In genomic region chr5:170552486-170553122, GRCh38 we compare ENCODE assay signal across 9 cellular contexts. TPM values are rescaled to one million over a fixed set of nuclear protein-coding genes. Genes with fewer than 3 reads are reported as not detected.
DNase-seq lines count a peak whose midpoint lies in the region; ATAC-seq, FAIRE-seq and TF ChIP-seq lines count a peak whose summit lies in the region.
"Had no signal": no experiment of that assay in that cellular context is flagged by ENCODE, and none has a peak within 500 bp of the region (broad histone marks: within the 10 kb centered on the region; RNA-seq: fewer than 3 reads in every experiment).

No MANE protein-coding gene starts in this region.

- peak overlapping the region in 3 of 10 experiments; percentile 8 to 30 (median 28); a peak in 3 of 20 replicates for H3K4me3 ChIP-seq in BLaER1 treated with 17β-estradiol and CSF1 and Interleukin-3, amounts not matched to agents 10 nM and 100 nM
- H3K4me3 ChIP-seq in foreskin fibroblast (ENCODE audit: low read depth in 1 of 2, low read length in 2 of 2): no peak overlapping the region

- no peaks in the 10 kb centered on the region for H3K4me1 Mint-ChIP-seq in neural crest cell
- no peaks in the 10 kb centered on the region for H3K4me1 Mint-ChIP-seq in naive thymus-derived CD8-positive, alpha-beta T cell

- H3K27me3 Mint-ChIP-seq in neural crest cell (ENCODE audit: low read depth): no peaks in the 10 kb centered on the region
- H3K27me3 Mint-ChIP-seq in naive thymus-derived CD8-positive, alpha-beta T cell: peaks cover 9 to 26% (median 12%) of the 10 kb centered on the region in 5 donors

- POLR2A ChIA-PET in naive thymus-derived CD8-positive, alpha-beta T cell (lab: Charles Lee): no interaction called here

- no peak for FAIRE-seq in RCC 7860 (lab: Jason Lieb, UNC)

- no peak for ATAC-seq in naive thymus-derived CD8-positive, alpha-beta T cell
- ATAC-seq in GM21423 (IDR thresholded peaks at IDR 0.05; ENCODE audit: unreplicated experiment): no peak

- no peak overlapping the region for H3K27ac Mint-ChIP-seq in neural crest cell (ENCODE audit: unreplicated experiment)
- H3K27ac Mint-ChIP-seq in naive thymus-derived CD8-positive, alpha-beta T cell: no peak overlapping the region

- H3K4me1 ChIP-seq in BLaER1 treated with 17β-estradiol and CSF1 and Interleukin-3, amounts not matched to agents 10 nM and 100 nM: peaks cover 14 to 28% (median 24%) of the 10 kb centered on the region in 10 experiments

- no peaks in the 10 kb centered on the region for H3K9me3 ChIP-seq in BLaER1 treated with 17β-estradiol and CSF1 and Interleukin-3, amounts not matched to agents 10 nM and 100 nM (replicated peaks in 1 of 11)

- H3K4me2 ChIP-seq in BLaER1 treated with 17β-estradiol and CSF1 and Interleukin-3, amounts not matched to agents 10 nM and 100 nM: peak overlapping the region; percentile 64 to 95 (median 85)

- no peak overlapping the region for H3K27ac ChIP-seq in BLaER1 treated with 17β-estradiol and CSF1 and Interleukin-3, amounts not matched to agents 10 nM and 100 nM

- H3K4me3 Mint-ChIP-seq in neural crest cell: no peak overlapping the region
- no peak overlapping the region for H3K4me3 Mint-ChIP-seq in naive thymus-derived CD8-positive, alpha-beta T cell

- no peaks in the 10 kb centered on the region for H3K36me3 Mint-ChIP-seq in neural crest cell (ENCODE audit: low read depth)
- no peaks in the 10 kb centered on the region for H3K36me3 Mint-ChIP-seq in naive thymus-derived CD8-positive, alpha-beta T cell

- TF ChIP-seq CTCF in foreskin fibroblast (IDR thresholded peaks at IDR 0.05; ENCODE audit: low read depth, low read length) (no peak), neural crest cell (conservative IDR thresholded peaks at IDR 0.05) (no peak)

- no peak overlapping the region for H3K9ac ChIP-seq in BLaER1 treated with 17β-estradiol and CSF1 and Interleukin-3, amounts not matched to agents 10 nM and 100 nM

- DNase-seq in RCC 7860 (ENCODE audit: low spot score) (peak; percentile 56), foreskin fibroblast (peak; percentile 8 to 18), neural crest cell (ENCODE audit: low read depth, low spot score) (peak; percentile 9), DMS53 treated with DMSO at 0.1 percent for 48 hours (lab: John Stamatoyannopoulos, UW; ENCODE audit: unreplicated experiment) (no peak), DMS79 treated with DMSO at 0.1 percent for 48 hours (lab: John Stamatoyannopoulos, UW) (no peak)
- DNase-seq in naive thymus-derived CD8-positive, alpha-beta T cell: no peak

- no peaks in the 10 kb centered on the region for H3K9me3 Mint-ChIP-seq in neural crest cell
- H3K9me3 Mint-ChIP-seq in naive thymus-derived CD8-positive, alpha-beta T cell: peaks cover 0 to 2% (median 0%) of the 10 kb centered on the region in 9 donors

- no peaks in the 10 kb centered on the region for H3K36me3 ChIP-seq in BLaER1 treated with 17β-estradiol and CSF1 and Interleukin-3, amounts not matched to agents 10 nM and 100 nM

- H4K20me1 ChIP-seq in BLaER1 treated with 17β-estradiol and CSF1 and Interleukin-3, amounts not matched to agents 10 nM and 100 nM: peaks cover 0 to 59% (median 27%) of the 10 kb centered on the region in 11 experiments; a peak in 16 of 22 replicates

- H3K27me3 ChIP-seq in BLaER1 treated with 17β-estradiol and CSF1 and Interleukin-3, amounts not matched to agents 10 nM and 100 nM: peaks cover 87 to 100% (median 96%) of the 10 kb centered on the region in 11 experiments

RNA-seq across cellular contexts. Expression of gene KCNIP1, which starts 48.8 kb away (rescaled TPM):
- total RNA-seq in neural crest cell: 0.57 and 0.96 TPM in 2 replicates
- not detected for total RNA-seq in naive thymus-derived CD8-positive, alpha-beta T cell
- polyA plus RNA-seq in naive thymus-derived CD8-positive, alpha-beta T cell: not detected
- total RNA-seq: NCI-H460 had no signal

Comparison
In these comparisons a context has a peak if more than half of its experiments do, and no peak if none do; other contexts are left out.
1. DNase-seq: peak in RCC 7860 (single experiment), foreskin fibroblast (2 of 2) and neural crest cell (single experiment); none in DMS53 treated with DMSO at 0.1 percent for 48 hours (single experiment), DMS79 treated with DMSO at 0.1 percent for 48 hours (single experiment) and naive thymus-derived CD8-positive, alpha-beta T cell (0 of 10).